ENCODE assay signal across 8 cellular contexts in the genomic region with DNA sequence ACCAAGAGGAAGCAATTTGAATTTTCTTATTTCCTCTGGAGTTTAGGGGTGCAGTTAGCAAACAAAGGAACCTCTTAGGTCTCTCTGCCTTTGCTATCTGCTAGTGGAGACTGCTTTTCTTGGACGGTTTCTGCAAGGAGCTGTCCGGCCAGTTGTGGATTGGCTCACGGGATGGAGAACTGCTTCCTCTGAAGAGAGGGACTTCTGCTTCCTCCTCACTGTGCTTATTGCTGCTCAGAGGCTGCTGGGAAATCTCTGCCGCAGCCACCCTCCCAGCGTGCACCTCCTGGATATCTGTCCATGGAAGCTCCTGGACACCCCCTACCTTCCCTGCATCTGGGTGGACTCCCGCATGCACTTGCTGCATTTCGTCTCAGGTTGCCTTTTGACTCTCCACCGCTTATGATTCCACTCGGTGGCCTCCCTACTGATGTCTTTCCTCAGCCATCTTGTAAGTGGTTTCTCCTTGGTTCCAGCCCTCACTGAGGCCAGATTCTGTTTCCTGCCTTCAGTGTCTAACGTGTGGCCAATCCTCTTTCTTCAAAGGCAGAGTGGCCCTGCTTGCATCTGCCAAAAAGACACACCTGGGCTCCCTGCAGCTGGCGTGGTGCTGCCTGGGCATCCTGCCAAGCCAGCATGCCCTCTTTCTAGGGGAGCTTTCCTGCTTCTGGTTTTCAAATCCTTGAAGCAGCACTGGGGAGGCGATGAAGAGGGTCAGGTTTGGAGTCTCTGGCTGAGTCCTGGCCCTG.
DNase-seq lines count a peak whose midpoint lies in the region; ATAC-seq and FAIRE-seq lines count a peak whose summit lies in the region.

No MANE protein-coding gene starts in this region.

- peak; percentile 80 for FAIRE-seq in GM19239 (lab: Jason Lieb, UNC)

- no peak overlapping the region for H3K4me3 ChIP-seq in BLaER1

- H3K9me3 ChIP-seq in BLaER1, result peaks cover 35% of the 10 kb centered on the region

- peak overlapping the region; percentile 72 for H3K4me2 ChIP-seq in BLaER1

- peak overlapping the region; percentile 38; the same call in 1 of the 2 replicates for H3K9ac ChIP-seq in BLaER1

- H3K27me3 ChIP-seq in BLaER1, result no peaks in the 10 kb centered on the region

- no peak for DNase-seq in GM19239 (ENCODE audit: insufficient read length, low spot score)
- DNase-seq in NCI-H345 treated with DMSO at 0.1 percent for 48 hours (lab: John Stamatoyannopoulos, UW; ENCODE audit: unreplicated experiment), result peak; percentile 89
- peak; percentile 33 for DNase-seq in germinal center (ENCODE audit: low spot score)

- peaks cover 66% of the 10 kb centered on the region for H3K36me3 ChIP-seq in BLaER1

- peaks cover 87% of the 10 kb centered on the region for H4K20me1 ChIP-seq in BLaER1

- no peak for ATAC-seq in HG03521 (IDR thresholded peaks at IDR 0.05; ENCODE audit: unreplicated experiment)
- no peak for ATAC-seq in HG03565 (IDR thresholded peaks at IDR 0.05; ENCODE audit: unreplicated experiment)
- no peak for ATAC-seq in GM19351 (IDR thresholded peaks at IDR 0.05; ENCODE audit: unreplicated experiment)
- no peak for ATAC-seq in HG03280 (IDR thresholded peaks at IDR 0.05; ENCODE audit: unreplicated experiment)

- H3K27ac ChIP-seq in BLaER1, result peak overlapping the region; percentile 63

- H3K4me1 ChIP-seq in BLaER1, result peaks cover 37% of the 10 kb centered on the region
